Comparison of ENCODE assay signal across 35 cellular contexts in the genomic region with DNA sequence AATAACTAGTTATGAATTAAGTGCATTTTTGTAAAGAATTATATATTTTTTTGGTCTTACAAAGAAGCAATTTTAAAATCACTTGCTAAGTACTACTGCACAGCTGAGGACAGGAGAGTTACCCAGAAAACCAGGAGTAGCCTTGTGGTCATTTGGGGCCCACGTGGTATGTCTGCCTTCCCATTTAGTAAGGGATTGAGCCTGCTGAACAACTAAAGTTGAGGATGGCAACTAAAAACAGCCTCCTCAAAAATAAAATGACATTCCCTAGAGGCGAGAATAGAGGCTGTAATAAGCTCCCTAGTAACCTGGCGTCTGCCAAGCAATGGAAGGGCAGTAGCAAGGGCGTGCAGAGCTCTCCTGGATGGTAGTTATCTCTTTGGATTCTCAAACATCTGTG.
"Had no signal": no experiment of that assay in that cellular context is flagged by ENCODE, and none has a peak within 500 bp of the region (broad histone marks: within the 10 kb centered on the region; RNA-seq: fewer than 3 reads in every experiment).

No MANE protein-coding gene starts in this region.

- H3K36me3 Mint-ChIP-seq: activated CD4-positive, alpha-beta memory T cell treated with anti-CD3 and anti-CD28 coated beads for 36 hours; activated naive CD4-positive, alpha-beta T cell treated with anti-CD3 and anti-CD28 coated beads, Interleukin-2, amount 50 U/mL, for 72 hours had no signal

- H3K27me3 ChIP-seq: adrenal gland, body of pancreas, brain microvascular endothelial cell, breast epithelium had no signal

- H3K9me3 ChIP-seq: adrenal gland, body of pancreas, breast epithelium had no signal

- H3K36me3 ChIP-seq: adrenal gland, brain microvascular endothelial cell, breast epithelium had no signal

- H3K4me3 ChIP-seq: adrenal gland, body of pancreas, breast epithelium had no signal

- H3K9me3 Mint-ChIP-seq: activated CD4-positive, alpha-beta memory T cell treated with anti-CD3 and anti-CD28 coated beads for 36 hours; activated CD8-positive, alpha-beta T cell treated with anti-CD3 and anti-CD28 coated beads for 36 hours; activated naive CD4-positive, alpha-beta T cell treated with anti-CD3 and anti-CD28 coated beads for 36 hours; activated naive CD4-positive, alpha-beta T cell treated with anti-CD3 and anti-CD28 coated beads, Interleukin-2, amount 50 U/mL, for 72 hours; activated naive CD8-positive, alpha-beta T cell treated with anti-CD3 and anti-CD28 coated beads for 36 hours; activated T-cell treated with anti-CD3 and anti-CD28 coated beads, Interleukin-2, amount 50 U/mL, for 4 hours; activated T-cell treated with anti-CD3 and anti-CD28 coated beads, Interleukin-2, amount 50 U/mL, for 72 hours; activated T-helper 1 cell treated with anti-CD3 and anti-CD28 coated beads, Interleukin-12 subunit alpha, Interleukin-12 subunit beta, Interleukin-2, Interleukin-4 antibody, amounts not matched to agents 30 ng/mL and 10 ng/mL and 1 ng/mL, durations not matched to agents 14 hours and 24 hours and 36 hours; activated T-helper 17 cell treated with anti-CD3 and anti-CD28 coated beads, Interleukin-2, amount 50 U/mL, for 72 hours; T-cell; T-helper 2 cell treated with Interferon-gamma antibody and Interleukin-4, amounts not matched to agents 5 μg/mL and 100 μg/mL, for 36 hours had no signal

- H3K27ac Mint-ChIP-seq: activated CD4-positive, alpha-beta memory T cell treated with anti-CD3 and anti-CD28 coated beads for 36 hours; activated CD4-positive, alpha-beta T cell treated with anti-CD3 and anti-CD28 coated beads for 36 hours; activated CD8-positive, alpha-beta T cell treated with anti-CD3 and anti-CD28 coated beads for 36 hours; activated naive CD4-positive, alpha-beta T cell treated with anti-CD3 and anti-CD28 coated beads for 36 hours; activated naive CD8-positive, alpha-beta T cell treated with anti-CD3 and anti-CD28 coated beads for 36 hours; activated T-cell treated with anti-CD3 and anti-CD28 coated beads, Interleukin-2, amount 50 U/mL, for 72 hours; activated T-helper 1 cell treated with anti-CD3 and anti-CD28 coated beads, Interleukin-12 subunit alpha, Interleukin-12 subunit beta, Interleukin-2, Interleukin-4 antibody, amounts not matched to agents 30 ng/mL and 10 ng/mL and 1 ng/mL, durations not matched to agents 14 hours and 24 hours and 36 hours; activated T-helper 17 cell treated with anti-CD3 and anti-CD28 coated beads, Interleukin-2, amount 50 U/mL, for 72 hours; T-helper 2 cell treated with Interferon-gamma antibody and Interleukin-4, amounts not matched to agents 5 μg/mL and 100 μg/mL, for 36 hours had no signal

- H3K4me3 Mint-ChIP-seq: activated CD4-positive, alpha-beta memory T cell treated with anti-CD3 and anti-CD28 coated beads for 36 hours; activated CD4-positive, alpha-beta T cell treated with anti-CD3 and anti-CD28 coated beads for 36 hours; activated CD8-positive, alpha-beta T cell treated with anti-CD3 and anti-CD28 coated beads for 36 hours; activated naive CD4-positive, alpha-beta T cell treated with anti-CD3 and anti-CD28 coated beads for 36 hours; activated naive CD8-positive, alpha-beta T cell treated with anti-CD3 and anti-CD28 coated beads for 36 hours; activated T-cell treated with anti-CD3 and anti-CD28 coated beads, Interleukin-2, amount 50 U/mL, for 4 hours; activated T-cell treated with anti-CD3 and anti-CD28 coated beads, Interleukin-2, amount 50 U/mL, for 72 hours; activated T-helper 1 cell treated with anti-CD3 and anti-CD28 coated beads, Interleukin-12 subunit alpha, Interleukin-12 subunit beta, Interleukin-2, Interleukin-4 antibody, amounts not matched to agents 30 ng/mL and 10 ng/mL and 1 ng/mL, durations not matched to agents 14 hours and 24 hours and 36 hours; activated T-helper 17 cell treated with anti-CD3 and anti-CD28 coated beads, Interleukin-2, amount 50 U/mL, for 72 hours; T-cell; T-helper 2 cell treated with Interferon-gamma antibody and Interleukin-4, amounts not matched to agents 5 μg/mL and 100 μg/mL, for 36 hours had no signal

- H3K27me3 Mint-ChIP-seq: activated CD4-positive, alpha-beta memory T cell treated with anti-CD3 and anti-CD28 coated beads for 36 hours; activated CD4-positive, alpha-beta T cell treated with anti-CD3 and anti-CD28 coated beads for 36 hours; activated CD8-positive, alpha-beta T cell treated with anti-CD3 and anti-CD28 coated beads for 36 hours; activated naive CD8-positive, alpha-beta T cell treated with anti-CD3 and anti-CD28 coated beads for 36 hours; activated T-helper 17 cell treated with anti-CD3 and anti-CD28 coated beads, Interleukin-2, amount 50 U/mL, for 72 hours; T-cell had no signal

- DNase-seq: activated CD4-positive, alpha-beta memory T cell treated with anti-CD3 and anti-CD28 coated beads for 36 hours; activated CD4-positive, alpha-beta T cell treated with anti-CD3 and anti-CD28 coated beads for 1 hour; activated CD4-positive, alpha-beta T cell treated with anti-CD3 and anti-CD28 coated beads for 36 hours; activated CD4-positive, alpha-beta T cell treated with anti-CD3 and anti-CD28 coated beads for 48 hours; activated CD4-positive, alpha-beta T cell treated with anti-CD3 and anti-CD28 coated beads, Interleukin-2, amount 50 U/mL, for 1 hour; activated CD4-positive, alpha-beta T cell treated with anti-CD3 and anti-CD28 coated beads, Interleukin-2, amount 50 U/mL, for 4 hours; activated CD4-positive, CD25-positive, alpha-beta regulatory T cell; activated CD8-positive, alpha-beta memory T cell treated with anti-CD3 and anti-CD28 coated beads, Interleukin-2, amount 50 U/mL, for 4 hours; activated CD8-positive, alpha-beta T cell treated with anti-CD3 and anti-CD28 coated beads for 36 hours; activated effector memory CD4-positive, alpha-beta T cell treated with anti-CD3 and anti-CD28 coated beads, Interleukin-2, amount 50 U/mL, for 16 hours; activated gamma-delta T cell treated with Interleukin-2 at 50 U/mL for 16 hours; activated naive CD4-positive, alpha-beta T cell; activated naive CD4-positive, alpha-beta T cell treated with anti-CD3 and anti-CD28 coated beads for 36 hours; activated naive CD4-positive, alpha-beta T cell treated with anti-CD3 and anti-CD28 coated beads, Interleukin-2, amount 50 U/mL, for 16 hours; activated naive CD8-positive, alpha-beta T cell treated with anti-CD3 and anti-CD28 coated beads for 36 hours; activated T-cell treated with anti-CD3 and anti-CD28 coated beads for 4 hours; activated T-cell treated with anti-CD3 and anti-CD28 coated beads, Interleukin-2, amount 50 U/mL, for 1 hour; activated T-cell treated with anti-CD3 and anti-CD28 coated beads, Interleukin-2, amount 50 U/mL, for 4 hours; activated T-cell treated with anti-CD3 and anti-CD28 coated beads, Interleukin-2, amount 50 U/mL, for 72 hours; adrenal gland; amniotic stem cell; aorta; body of pancreas; brain microvascular endothelial cell; central memory CD4-positive, alpha-beta T cell; T-cell; T-helper 2 cell; T-helper 9 cell had no signal

- H3K4me1 ChIP-seq: adrenal gland, body of pancreas, breast epithelium had no signal

- ATAC-seq: activated CD4-positive, alpha-beta T cell treated with anti-CD3 and anti-CD28 coated beads for 36 hours; activated CD4-positive, CD25-positive, alpha-beta regulatory T cell treated with anti-CD3 and anti-CD28 coated beads, Interleukin-2, amount 50 U/mL, for 24 hours; activated CD8-positive, alpha-beta T cell treated with anti-CD3 and anti-CD28 coated beads for 36 hours; activated naive CD4-positive, alpha-beta T cell treated with anti-CD3 and anti-CD28 coated beads, Interleukin-2, amount 50 U/mL, for 72 hours; activated T-cell treated with anti-CD3 and anti-CD28 coated beads, Interleukin-2, amount 50 U/mL, for 4 hours; activated T-cell treated with anti-CD3 and anti-CD28 coated beads, Interleukin-2, amount 50 U/mL, for 72 hours; activated T-helper 17 cell treated with anti-CD3 and anti-CD28 coated beads, Interleukin-2, amount 50 U/mL, for 72 hours; body of pancreas; T-cell had no signal

- H3K27ac ChIP-seq: adrenal gland, body of pancreas, brain microvascular endothelial cell, VCaP had no signal
